Comparison of ENCODE assay signal across 12 cellular contexts in the genomic region with DNA sequence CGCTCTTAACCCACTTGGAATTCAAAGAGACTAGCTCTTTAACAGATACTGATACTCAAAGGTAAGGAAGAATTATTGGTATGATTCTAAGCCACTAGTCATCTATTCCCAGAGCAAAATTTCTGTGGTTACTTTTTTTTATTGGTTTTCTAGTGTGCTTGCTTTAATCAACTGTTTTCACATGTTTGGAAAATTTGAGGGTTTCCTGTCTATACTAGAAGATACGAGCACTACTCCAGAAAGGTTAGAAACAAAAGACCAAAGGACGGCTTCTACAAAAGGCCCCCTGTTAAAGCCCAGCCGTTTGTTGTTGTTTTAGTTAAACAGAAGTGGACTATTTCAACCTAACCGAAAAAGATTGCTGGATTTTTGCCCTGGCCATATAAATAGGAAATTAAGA. TPM values are rescaled to one million over a fixed set of nuclear protein-coding genes. Genes with fewer than 3 reads are reported as not detected.
DNase-seq lines count a peak whose midpoint lies in the region; ATAC-seq and TF ChIP-seq lines count a peak whose summit lies in the region.
"Had no signal": no experiment of that assay in that cellular context is flagged by ENCODE, and none has a peak within 500 bp of the region (broad histone marks: within the 10 kb centered on the region; RNA-seq: fewer than 3 reads in every experiment).

No MANE protein-coding gene starts in this region.

- DNase-seq in DMS79 treated with DMSO at 0.1 percent for 48 hours (lab: John Stamatoyannopoulos, UW) (peak; percentile 10), DMS79 (lab: John Stamatoyannopoulos, UW) (no peak), SK-MEL-5 (ENCODE audit: low read depth, low spot score) (peak; percentile 76), endodermal cell (no peak), islet precursor cell (no peak)
- no peak for DNase-seq in stimulated activated CD4-positive, alpha-beta T cell treated with anti-CD3 and anti-CD28 coated beads, Interleukin-4, amount 100 ng/mL, for 24 hours
- DNase-seq: DMS53, NCI-H187 treated with DMSO at 0.1 percent for 48 hours had no signal

- H3K36me3 ChIP-seq in endodermal cell (ENCODE audit: control insufficient read depth, insufficient read depth, low read length) (no peaks in the 10 kb centered on the region), skeletal muscle satellite cell (ENCODE audit: insufficient read depth, low read length) (peaks cover 4% of the 10 kb centered on the region), gastroesophageal sphincter (peaks cover 0 to 6% of the 10 kb centered on the region in 2 donors)

- WGBS in endodermal cell (ENCODE audit: insufficient coverage in 1 of 2, insufficient read length in 1 of 2), 2 experiments = 65 to 85% methylated on average over 2 to 5 of the region's 5 CpGs
- 65 to 69% methylated on average over 5 of the region's 5 CpGs for WGBS in gastroesophageal sphincter (ENCODE audit: low coverage in 1 of 2), 2 donors

- no peak overlapping the region for H3K27ac ChIP-seq in endodermal cell (ENCODE audit: low read depth, low read length)
- peak overlapping the region in 1 of 4 donors; percentile 8 for H3K27ac ChIP-seq in gastroesophageal sphincter
- H3K27ac ChIP-seq: 22Rv1 had no signal

- no peaks in the 10 kb centered on the region for H3K9me3 Mint-ChIP-seq in endodermal cell

- H3K4me3 ChIP-seq in endodermal cell (ENCODE audit: low read length) = no peak overlapping the region
- no peak overlapping the region for H3K4me3 ChIP-seq in skeletal muscle satellite cell (ENCODE audit: low read length)
- no peak overlapping the region for H3K4me3 ChIP-seq in gastroesophageal sphincter

- H3K27me3 ChIP-seq in endodermal cell (ENCODE audit: control insufficient read depth, insufficient read depth, low read length, poor library complexity, severe bottlenecking) (no peaks in the 10 kb centered on the region), skeletal muscle satellite cell (ENCODE audit: control insufficient read depth, insufficient read depth, low read length) (no peaks in the 10 kb centered on the region), gastroesophageal sphincter (no peaks in the 10 kb centered on the region)

- H3K9ac ChIP-seq in endodermal cell (ENCODE audit: extremely low read depth, low read length, poor library complexity, severe bottlenecking) (no peak overlapping the region), skeletal muscle satellite cell (ENCODE audit: low read depth, low read length) (peak overlapping the region; percentile 37)

- H3K36me3 Mint-ChIP-seq in endodermal cell (ENCODE audit: low read depth) = peaks cover 4% of the 10 kb centered on the region

- TF ChIP-seq EP300 in gastroesophageal sphincter (IDR thresholded peaks at IDR 0.05) = no peak

- H3K4me3 Mint-ChIP-seq in endodermal cell = no peak overlapping the region

- in situ Hi-C loops in SK-MEL-5 (cut with HindIII; ENCODE audit: low pct_unique_long_range_greater_than_20kb, low sequenced_read_pairs) = no loop called here

- TF ChIP-seq POLR2A in gastroesophageal sphincter (IDR thresholded peaks at IDR 0.05) = no peak

- peak overlapping the region; percentile 48 for H3K27ac Mint-ChIP-seq in endodermal cell

- H3K4me1 ChIP-seq in endodermal cell (ENCODE audit: control insufficient read depth, insufficient read depth, low read length) (peaks cover 4% of the 10 kb centered on the region), skeletal muscle satellite cell (ENCODE audit: control insufficient read depth, insufficient read depth, low read length) (peaks cover 25% of the 10 kb centered on the region), gastroesophageal sphincter (peaks cover 0 to 39% (median 2%) of the 10 kb centered on the region in 3 donors)

- H3K4me2 ChIP-seq in skeletal muscle satellite cell (ENCODE audit: low read length) = peak overlapping the region; percentile 67

- no peak for ATAC-seq in gastroesophageal sphincter

- H3K27me3 Mint-ChIP-seq in endodermal cell (ENCODE audit: insufficient read depth) = no peaks in the 10 kb centered on the region

- H3K9me3 ChIP-seq in endodermal cell (ENCODE audit: control insufficient read depth, low read length) (no peaks in the 10 kb centered on the region), skeletal muscle satellite cell (replicated peaks; ENCODE audit: low read length) (no peaks in the 10 kb centered on the region), gastroesophageal sphincter (no peaks in the 10 kb centered on the region)

- peaks cover 5% of the 10 kb centered on the region for H3K4me1 Mint-ChIP-seq in endodermal cell

- TF ChIP-seq CTCF in endodermal cell (conservative IDR thresholded peaks at IDR 0.05) (no peak), gastroesophageal sphincter (IDR thresholded peaks at IDR 0.05) (no peak)

RNA-seq across cellular contexts. Expression of a gene that starts 18.5 kb away (rescaled TPM):
- total RNA-seq in SK-MEL-5 (2014; rRNA removed; shearing (Covaris generic)) = 31.0 and 32.2 TPM in 2 replicates
- 13.0 and 16.4 TPM in 2 replicates for polyA plus RNA-seq in SK-MEL-5 (2015; cell fraction: cytosol; rRNA removed)
- polyA plus RNA-seq in SK-MEL-5 (2015; cell fraction: nucleus; rRNA removed) = 147 and 156 TPM in 2 replicates
- 1 to 10 TPM; 2.2 to 4.9 TPM for total RNA-seq in endodermal cell
- 19.6 TPM for polyA plus RNA-seq in endodermal cell (2013, experiment 1 of 2)
- polyA plus RNA-seq in endodermal cell (2013, experiment 2 of 2) = 17.8 TPM
- 4.1 and 5.9 TPM in 2 replicates for total RNA-seq in skeletal muscle satellite cell (2012; rRNA removed)
- 10 to 100 TPM in 2 of 4 donors, 1 to 10 TPM in 2; 6.5 to 25.4 (median 15.7) TPM for total RNA-seq in gastroesophageal sphincter
- total RNA-seq: OCI-LY7 had no signal

Comparison
In these comparisons a context has a peak if more than half of its experiments do, and no peak if none do; other contexts are left out.
1. DNase-seq: peak in DMS79 treated with DMSO at 0.1 percent for 48 hours (single experiment) and SK-MEL-5 (single experiment); none in DMS79 (single experiment), endodermal cell (single experiment), stimulated activated CD4-positive, alpha-beta T cell treated with anti-CD3 and anti-CD28 coated beads, Interleukin-4, amount 100 ng/mL, for 24 hours (single experiment) and islet precursor cell (single experiment).